Comparison of ENCODE assay signal across 9 cellular contexts in genomic region chr2:219871396-219871795, GRCh38.
"Had no signal": no experiment of that assay in that cellular context is flagged by ENCODE, and none has a peak within 500 bp of the region (broad histone marks: within the 10 kb centered on the region; RNA-seq: fewer than 3 reads in every experiment).

No MANE protein-coding gene starts in this region.

- H3K27ac ChIP-seq: pancreas had no signal

- DNase-seq: activated CD4-positive, alpha-beta T cell treated with anti-CD3 and anti-CD28 coated beads, Interleukin-2, amount 50 U/mL, for 1 hour; activated CD8-positive, alpha-beta memory T cell treated with anti-CD3 and anti-CD28 coated beads for 24 hours; activated naive CD4-positive, alpha-beta T cell treated with Interleukin-2 at 50 U/mL for 16 hours; aorta; dermis blood vessel endothelial cell; nephron progenitor cell; pancreas; T-helper 2 cell had no signal

- H3K9me3 ChIP-seq: pancreas had no signal

- H3K27me3 ChIP-seq: pancreas had no signal

- H3K4me1 ChIP-seq: pancreas had no signal

- H3K4me3 Mint-ChIP-seq: nephron progenitor cell; stimulated activated effector memory CD8-positive, alpha-beta T cell treated with anti-CD3 and anti-CD28 coated beads, Interleukin-12 subunit alpha, Interleukin-12 subunit beta, amount 100 ng/mL, for 72 hours had no signal

- H3K36me3 Mint-ChIP-seq: stimulated activated effector memory CD8-positive, alpha-beta T cell treated with anti-CD3 and anti-CD28 coated beads, Interleukin-12 subunit alpha, Interleukin-12 subunit beta, amount 100 ng/mL, for 72 hours had no signal

- H3K36me3 ChIP-seq: pancreas had no signal

- H3K27ac Mint-ChIP-seq: nephron progenitor cell; stimulated activated effector memory CD8-positive, alpha-beta T cell treated with anti-CD3 and anti-CD28 coated beads, Interleukin-12 subunit alpha, Interleukin-12 subunit beta, amount 100 ng/mL, for 72 hours had no signal

- H3K4me1 Mint-ChIP-seq: stimulated activated effector memory CD8-positive, alpha-beta T cell treated with anti-CD3 and anti-CD28 coated beads, Interleukin-12 subunit alpha, Interleukin-12 subunit beta, amount 100 ng/mL, for 72 hours had no signal

- H3K9me3 Mint-ChIP-seq: stimulated activated effector memory CD8-positive, alpha-beta T cell treated with anti-CD3 and anti-CD28 coated beads, Interleukin-12 subunit alpha, Interleukin-12 subunit beta, amount 100 ng/mL, for 72 hours had no signal

- H3K4me3 ChIP-seq: pancreas had no signal
